10 cellular contexts compared by ENCODE assay signal in the genomic region with DNA sequence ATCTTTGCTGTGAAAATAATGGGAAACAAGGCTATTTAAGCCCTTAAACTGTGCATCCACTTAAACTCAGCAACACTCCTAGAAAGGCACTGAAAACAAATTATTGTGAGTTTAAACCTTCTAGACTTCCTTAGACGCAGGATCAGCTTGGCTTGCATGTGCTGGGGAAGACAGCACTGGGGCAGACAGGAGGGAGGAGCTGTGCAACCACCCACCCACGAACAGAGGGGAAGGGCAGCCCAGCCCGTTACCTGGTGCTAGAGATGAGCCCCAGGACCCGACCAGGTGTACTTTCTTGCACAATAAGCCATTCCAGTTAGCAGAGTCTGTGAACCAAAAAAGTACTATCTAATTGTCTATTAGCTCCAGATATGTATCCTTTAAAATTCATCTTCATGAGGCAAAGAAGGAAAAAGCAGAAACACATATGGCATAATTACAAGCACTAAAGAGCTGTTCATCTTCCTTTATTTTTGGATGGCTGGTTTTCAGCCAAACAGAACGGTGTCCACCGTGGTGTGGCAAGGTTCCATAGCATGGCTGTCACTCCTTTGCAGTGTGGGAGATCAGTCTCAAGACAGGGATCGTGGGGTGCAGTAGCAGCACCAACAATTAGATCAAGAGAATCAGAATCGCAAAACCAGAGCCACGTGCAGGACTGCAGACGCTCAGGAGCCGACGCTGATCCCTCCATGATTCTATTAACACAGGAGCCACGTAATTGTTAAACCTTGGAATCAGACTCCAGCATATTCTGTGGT.
DNase-seq lines count a peak whose midpoint lies in the region; ATAC-seq, FAIRE-seq and TF ChIP-seq lines count a peak whose summit lies in the region.
"Had no signal": no experiment of that assay in that cellular context is flagged by ENCODE, and none has a peak within 500 bp of the region (broad histone marks: within the 10 kb centered on the region; RNA-seq: fewer than 3 reads in every experiment).

No MANE protein-coding gene starts in this region.

- no peak overlapping the region for H3T11ph ChIP-seq in H9 (ENCODE audit: low read length)

- H3K27me3 Mint-ChIP-seq in H9 (ENCODE audit: low read depth) (no peaks in the 10 kb centered on the region), nephron (ENCODE audit: low read depth) (no peaks in the 10 kb centered on the region), osteocyte (ENCODE audit: unreplicated experiment) (no peaks in the 10 kb centered on the region)
- no peaks in the 10 kb centered on the region for H3K27me3 Mint-ChIP-seq in activated CD4-positive, alpha-beta memory T cell treated with anti-CD3 and anti-CD28 coated beads for 36 hours

- no peak overlapping the region for H3K56ac ChIP-seq in H9 (ENCODE audit: insufficient read length, low read depth, low read length)

- H3K4ac ChIP-seq in H9 (ENCODE audit: low read depth, low read length) = no peak overlapping the region

- H2BK5ac ChIP-seq in H9 (ENCODE audit: insufficient read length, low read length) = no peak overlapping the region

- FAIRE-seq in GM12892 (lab: Jason Lieb, UNC) (no peak), frontal cortex (lab: Jason Lieb, UNC) (no peak)
- FAIRE-seq: keratinocyte, TTC549 had no signal

- peaks cover 3% of the 10 kb centered on the region; the same call in 1 of the 2 replicates for H3K79me2 ChIP-seq in H9 (ENCODE audit: insufficient read depth, low read length)

- ATAC-seq in HG02852 (IDR thresholded peaks at IDR 0.05; ENCODE audit: unreplicated experiment) = no peak

- H2AK5ac ChIP-seq in H9 (ENCODE audit: insufficient read length, low read length) = no peak overlapping the region

- no peak overlapping the region for H2AFZ ChIP-seq in H9 (ENCODE audit: low read length)

- H3K9me3 Mint-ChIP-seq in H9 (no peaks in the 10 kb centered on the region), nephron (no peaks in the 10 kb centered on the region), osteocyte (ENCODE audit: unreplicated experiment) (no peaks in the 10 kb centered on the region)
- peaks cover 13% of the 10 kb centered on the region for H3K9me3 Mint-ChIP-seq in activated CD4-positive, alpha-beta memory T cell treated with anti-CD3 and anti-CD28 coated beads for 36 hours

- H3K36me3 Mint-ChIP-seq in H9 (ENCODE audit: insufficient read depth in 1 of 3, low read depth in 3 of 3) = peaks cover 0 to 1% (median 0%) of the 10 kb centered on the region in 3 experiments; a peak in 1 of 7 replicates
- peaks cover 48% of the 10 kb centered on the region for H3K36me3 Mint-ChIP-seq in activated CD4-positive, alpha-beta memory T cell treated with anti-CD3 and anti-CD28 coated beads for 36 hours
- H3K36me3 Mint-ChIP-seq in nephron (ENCODE audit: low read depth) = no peaks in the 10 kb centered on the region
- H3K36me3 Mint-ChIP-seq in osteocyte (ENCODE audit: unreplicated experiment) = no peaks in the 10 kb centered on the region

- H3K27ac ChIP-seq in H9 (ENCODE audit: insufficient read length, low read depth, low read length) = no peak overlapping the region

- POLR2A ChIA-PET in activated CD4-positive, alpha-beta memory T cell treated with anti-CD3 and anti-CD28 coated beads for 36 hours (lab: Charles Lee) = interaction anchor here (0.8 to 3.0 kb wide), 9 partner anchors 8 to 201 kb away, joined by 3 to 12 read pairs (median 3); no protein-coding TSS in a partner anchor

- no peak overlapping the region for H3K18ac ChIP-seq in H9 (ENCODE audit: insufficient read length, low read depth, low read length)

- H3K4me3 Mint-ChIP-seq in H9 = no peak overlapping the region
- peak overlapping the region; percentile 58 for H3K4me3 Mint-ChIP-seq in activated CD4-positive, alpha-beta memory T cell treated with anti-CD3 and anti-CD28 coated beads for 36 hours
- H3K4me3 Mint-ChIP-seq in nephron = peak overlapping the region in 2 of 3 experiments; percentile 3 to 53
- no peak overlapping the region for H3K4me3 Mint-ChIP-seq in osteocyte (ENCODE audit: unreplicated experiment)

- no peak for DNase-seq in GM12892 (ENCODE audit: insufficient read length)
- no peak for DNase-seq in H9
- peak; percentile 52 for DNase-seq in activated CD4-positive, alpha-beta memory T cell treated with anti-CD3 and anti-CD28 coated beads for 36 hours
- DNase-seq in frontal cortex (ENCODE audit: low spot score in 2 of 2) = no peak
- no peak for DNase-seq in NCI-H1436 treated with DMSO at 0.1 percent for 48 hours (lab: John Stamatoyannopoulos, UW)
- DNase-seq in osteocyte (ENCODE audit: extremely low spot score, unreplicated experiment) = no peak

- H3K14ac ChIP-seq in H9 (ENCODE audit: insufficient read depth, low read length) = no peak overlapping the region

- peaks cover 23 to 30% of the 10 kb centered on the region in 2 experiments for H3K4me1 Mint-ChIP-seq in H9
- H3K4me1 Mint-ChIP-seq in activated CD4-positive, alpha-beta memory T cell treated with anti-CD3 and anti-CD28 coated beads for 36 hours (ENCODE audit: low read depth) = peaks cover 91% of the 10 kb centered on the region
- H3K4me1 Mint-ChIP-seq in nephron = peaks cover 21% of the 10 kb centered on the region
- H3K4me1 Mint-ChIP-seq in osteocyte (ENCODE audit: unreplicated experiment) = no peaks in the 10 kb centered on the region

- no peak overlapping the region for H2BK15ac ChIP-seq in H9 (ENCODE audit: low read depth, low read length)

- no peak overlapping the region for H2BK20ac ChIP-seq in H9 (ENCODE audit: low read depth, low read length, poor library complexity, severe bottlenecking)

- H3K9ac ChIP-seq in H9 (ENCODE audit: extremely low read depth, insufficient read length, low read length) = no peak overlapping the region

- TF ChIP-seq CTCF in H9 (conservative IDR thresholded peaks at IDR 0.05) = no peak
- TF ChIP-seq CTCF in nephron (IDR thresholded peaks at IDR 0.05; ENCODE audit: unreplicated experiment in 3 of 3) = no peak
- TF ChIP-seq CTCF in osteocyte (IDR thresholded peaks at IDR 0.05) = no peak

- no peak overlapping the region for H4K91ac ChIP-seq in H9 (ENCODE audit: insufficient read length, low read depth, low read length)

- H3K23ac ChIP-seq in H9 (ENCODE audit: insufficient read length, low read depth, low read length) = no peak overlapping the region

- no peaks in the 10 kb centered on the region for H3K79me1 ChIP-seq in H9 (ENCODE audit: insufficient read depth, low read depth, low read length, poor library complexity, severe bottlenecking)

- H2BK120ac ChIP-seq in H9 (ENCODE audit: low read depth, low read length, poor library complexity, severe bottlenecking) = no peak overlapping the region

- H4K5ac ChIP-seq in H9 (ENCODE audit: insufficient read length, low read depth, low read length) = no peak overlapping the region

- CTCF ChIA-PET in activated CD4-positive, alpha-beta memory T cell treated with anti-CD3 and anti-CD28 coated beads for 36 hours (lab: Charles Lee) = interaction anchor here (0.9 to 3.3 kb wide), 6 partner anchors 8 to 131 kb away, joined by 3 to 22 read pairs (median 8); no protein-coding TSS in a partner anchor

- TF ChIP-seq POLR2A in GM12892 (IDR thresholded peaks at IDR 0.05; ENCODE audit: low read depth, low read length) = peak; percentile 25; the same call in 1 of the 2 replicates

- H3K27ac Mint-ChIP-seq in H9 = peak overlapping the region in 2 of 3 experiments; percentile 10 to 65; a peak in 3 of 7 replicates
- H3K27ac Mint-ChIP-seq in activated CD4-positive, alpha-beta memory T cell treated with anti-CD3 and anti-CD28 coated beads for 36 hours = peak overlapping the region; percentile 100
- peak overlapping the region; percentile 43 to 64 (median 50) for H3K27ac Mint-ChIP-seq in nephron
- no peak overlapping the region for H3K27ac Mint-ChIP-seq in osteocyte (ENCODE audit: unreplicated experiment)

- no CpG with 5 or more reads among the region's 13 CpGs for WGBS in H9 (ENCODE audit: extremely low coverage, insufficient read length, low lambda C conversion rate)

- H3K23me2 ChIP-seq in H9 (ENCODE audit: insufficient read length, low read depth, low read length, poor library complexity, severe bottlenecking) = no peaks in the 10 kb centered on the region

- intact Hi-C loops in activated CD4-positive, alpha-beta memory T cell treated with anti-CD3 and anti-CD28 coated beads for 36 hours (cut with micrococcal nuclease) = loop anchor here (1.0 to 2.0 kb wide), 2 partner anchors 49 to 283 kb away; no protein-coding TSS in a partner anchor

- no peaks in the 10 kb centered on the region for H3K27me3 ChIP-seq in H9 (ENCODE audit: insufficient read depth, low read length)

- H3K4me2 ChIP-seq in H9 (ENCODE audit: insufficient read depth, insufficient read length, low read length) = no peak overlapping the region

- peaks cover 4% of the 10 kb centered on the region; the same call in 1 of the 2 replicates for H3K4me1 ChIP-seq in H9 (ENCODE audit: insufficient read depth, low read length)

- no peaks in the 10 kb centered on the region for H3K9me3 ChIP-seq in H9 (ENCODE audit: control insufficient read depth, low read depth, low read length)

- H4K8ac ChIP-seq in H9 (replicated peaks; ENCODE audit: insufficient read length, low read depth, low read length) = no peak overlapping the region

- no peak overlapping the region for H2BK12ac ChIP-seq in H9 (ENCODE audit: insufficient read length, low read depth, low read length)

- H4K20me1 ChIP-seq in H9 (ENCODE audit: control insufficient read depth, insufficient read depth, insufficient read length) = no peaks in the 10 kb centered on the region

Comparison
In these comparisons a context has a peak if more than half of its experiments do, and no peak if none do; other contexts are left out.
1. H3K4me3 Mint-ChIP-seq: peak in activated CD4-positive, alpha-beta memory T cell treated with anti-CD3 and anti-CD28 coated beads for 36 hours (single experiment) and nephron (2 of 3); none in H9 (0 of 2) and osteocyte (single experiment).